ENCODE assay signal across 9 cellular contexts in the genomic region with DNA sequence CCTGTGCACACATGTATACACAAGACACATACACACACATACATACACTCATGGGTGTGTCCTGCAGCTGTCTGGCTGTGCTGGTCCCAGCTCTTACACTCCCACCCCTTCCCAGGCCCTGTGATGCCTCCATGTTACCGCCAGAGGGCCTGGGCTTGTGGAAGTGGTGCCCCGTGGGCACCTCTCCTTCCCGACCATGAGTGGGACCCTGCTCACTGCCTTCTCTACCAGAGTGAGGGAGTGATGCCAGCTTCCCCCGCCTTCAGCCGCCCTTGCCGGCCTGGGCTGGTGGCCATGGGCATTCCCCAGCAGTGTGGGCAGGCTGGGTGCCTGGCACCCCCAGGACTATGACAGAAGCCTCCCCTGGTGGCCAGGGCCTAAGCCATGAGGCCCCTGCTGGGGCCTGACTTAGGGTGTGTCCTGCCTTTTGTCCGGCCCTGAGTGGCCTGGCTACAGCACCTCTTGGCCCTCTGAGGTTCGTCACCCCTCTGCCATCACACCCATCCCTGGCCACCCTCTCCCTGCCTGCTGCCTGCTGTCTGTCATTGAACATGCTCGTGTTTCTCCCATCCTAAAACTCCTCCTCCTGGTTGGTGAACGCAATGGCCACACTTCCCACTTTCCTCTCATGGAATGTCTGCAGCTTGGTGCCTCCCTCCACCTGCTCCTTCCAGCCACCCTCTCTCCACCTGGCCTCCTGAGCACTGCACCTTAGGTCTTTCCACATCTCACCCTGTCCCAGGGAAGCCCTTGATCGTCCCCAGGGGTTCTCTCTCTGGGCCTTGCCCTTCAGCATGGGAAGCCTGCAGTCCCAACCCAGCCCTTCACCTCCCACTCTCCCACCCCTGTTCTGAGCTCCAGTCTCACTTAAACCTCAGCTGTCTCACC. TPM values are rescaled to one million over a fixed set of nuclear protein-coding genes. Genes with fewer than 3 reads are reported as not detected.
DNase-seq lines count a peak whose midpoint lies in the region; ATAC-seq and TF ChIP-seq lines count a peak whose summit lies in the region.
"Had no signal": no experiment of that assay in that cellular context is flagged by ENCODE, and none has a peak within 500 bp of the region (broad histone marks: within the 10 kb centered on the region; RNA-seq: fewer than 3 reads in every experiment).

No MANE protein-coding gene starts in this region.

- no peak overlapping the region for H3K27ac Mint-ChIP-seq in CD8-positive, alpha-beta T cell

- peak; percentile 61 for DNase-seq in RPMI8226
- no peak for DNase-seq in fibroblast of mammary gland (ENCODE audit: low read depth)
- peak; percentile 61 to 97 (median 80) for DNase-seq in posterior cingulate gyrus
- no peak for DNase-seq in CD8-positive, alpha-beta T cell
- no peak for DNase-seq in NCI-H345 (lab: John Stamatoyannopoulos, UW)
- no peak for DNase-seq in COLO668 (lab: John Stamatoyannopoulos, UW; ENCODE audit: unreplicated experiment)

- H3K9me3 Mint-ChIP-seq in CD8-positive, alpha-beta T cell, result no peaks in the 10 kb centered on the region

- H3K4me1 ChIP-seq in CD8-positive, alpha-beta T cell (ENCODE audit: insufficient read depth, low read length), result no peaks in the 10 kb centered on the region
- H3K4me1 ChIP-seq: SJSA1 had no signal

- no peaks in the 10 kb centered on the region for H3K27me3 ChIP-seq in CD8-positive, alpha-beta T cell (ENCODE audit: insufficient read depth, low read length)
- H3K27me3 ChIP-seq: SJSA1 had no signal

- no peaks in the 10 kb centered on the region for H3K9me3 ChIP-seq in CD8-positive, alpha-beta T cell (ENCODE audit: low read length)
- H3K9me3 ChIP-seq: SJSA1 had no signal

- TF ChIP-seq CTCF in fibroblast of mammary gland (conservative IDR thresholded peaks at IDR 0.05; ENCODE audit: control insufficient read depth, insufficient read depth, low read depth, low read length), result peak; percentile 58
- no peak for TF ChIP-seq CTCF in CD8-positive, alpha-beta T cell (IDR thresholded peaks at IDR 0.05)

- ATAC-seq in GM18868 (IDR thresholded peaks at IDR 0.05; ENCODE audit: unreplicated experiment) (peak; percentile 47), HG03039 (IDR thresholded peaks at IDR 0.05; ENCODE audit: unreplicated experiment) (no peak)
- no peak for ATAC-seq in CD8-positive, alpha-beta T cell

- H3K27me3 Mint-ChIP-seq in CD8-positive, alpha-beta T cell (ENCODE audit: low read depth), result no peaks in the 10 kb centered on the region

- H3K27ac ChIP-seq in CD8-positive, alpha-beta T cell (ENCODE audit: low read depth, low read length), result no peak overlapping the region
- H3K27ac ChIP-seq: SJSA1 had no signal

- no peak overlapping the region for H3K4me3 ChIP-seq in fibroblast of mammary gland (ENCODE audit: control insufficient read depth, low read depth, low read length)
- no peak overlapping the region for H3K4me3 ChIP-seq in CD8-positive, alpha-beta T cell (ENCODE audit: low read depth, low read length)
- H3K4me3 ChIP-seq: SJSA1 had no signal

- peaks cover 3% of the 10 kb centered on the region for H3K36me3 Mint-ChIP-seq in CD8-positive, alpha-beta T cell

- POLR2A ChIA-PET in CD8-positive, alpha-beta T cell (lab: Charles Lee), result no interaction called here

- no peak overlapping the region for H3K4me3 Mint-ChIP-seq in CD8-positive, alpha-beta T cell

- H3K36me3 ChIP-seq in CD8-positive, alpha-beta T cell (ENCODE audit: insufficient read depth, low read length), result no peaks in the 10 kb centered on the region
- H3K36me3 ChIP-seq: SJSA1 had no signal

- CTCF ChIA-PET in CD8-positive, alpha-beta T cell (lab: Charles Lee), result interaction anchor here (1.0 to 8.4 kb wide), 9 partner anchors 9 to 391 kb away, joined by 3 to 389 read pairs (median 4); no protein-coding TSS in a partner anchor

- no peaks in the 10 kb centered on the region for H3K4me1 Mint-ChIP-seq in CD8-positive, alpha-beta T cell (ENCODE audit: low read depth)

- intact Hi-C loops in posterior cingulate gyrus (cut with DNase I), result loop anchor here (2.0 to 5.0 kb wide), 2 partner anchors 16 to 402 kb away; no protein-coding TSS in a partner anchor
- intact Hi-C loops in CD8-positive, alpha-beta T cell (cut with DNase I, micrococcal nuclease), result loop anchor here in 1 of 2 experiments (10.0 kb wide), 1 partner anchor 1160 kb away; a partner anchor contains a TSS

RNA-seq across cellular contexts. Expression of a gene that starts 14.6 kb away (rescaled TPM):
- total RNA-seq in CD8-positive, alpha-beta T cell, result 1 to 10 TPM; 4.6 to 5.8 TPM

RNA-seq across cellular contexts. Expression of a gene that starts 54.2 kb away (rescaled TPM):
- 10 to 100 TPM; 11.6 to 13.7 TPM for total RNA-seq in CD8-positive, alpha-beta T cell

Comparison
In these comparisons a context has a peak if more than half of its experiments do, and no peak if none do; other contexts are left out.
1. DNase-seq: peak in RPMI8226 (single experiment) and posterior cingulate gyrus (10 of 10); none in fibroblast of mammary gland (single experiment), CD8-positive, alpha-beta T cell (0 of 7), NCI-H345 (single experiment) and COLO668 (single experiment).